Comparison of ENCODE assay signal across 8 cellular contexts in genomic region chr10:111360260-111360925, GRCh38.
DNase-seq lines count a peak whose midpoint lies in the region; ATAC-seq and TF ChIP-seq lines count a peak whose summit lies in the region.

No MANE protein-coding gene starts in this region.

- H3K36me3 Mint-ChIP-seq in MCF 10A (ENCODE audit: insufficient read depth, unreplicated experiment): no peaks in the 10 kb centered on the region
- H3K36me3 Mint-ChIP-seq in memory B cell: no peaks in the 10 kb centered on the region

- H3K27me3 Mint-ChIP-seq in MCF 10A (ENCODE audit: insufficient read depth, unreplicated experiment): peaks cover 61% of the 10 kb centered on the region
- peaks cover 13% of the 10 kb centered on the region for H3K27me3 Mint-ChIP-seq in memory B cell

- H3K27ac Mint-ChIP-seq in MCF 10A (ENCODE audit: low read depth, unreplicated experiment) (no peak overlapping the region), memory B cell (no peak overlapping the region)

- POLR2A ChIA-PET in MCF 10A (lab: Yijun Ruan, JAX): no interaction called here

- CTCF ChIA-PET in MCF 10A (lab: Yijun Ruan, JAX): interaction anchor here (0.6 to 1.5 kb wide), 7 partner anchors 11 to 1468 kb away, joined by 3 to 6 read pairs (median 3); no protein-coding TSS in a partner anchor

- peak; percentile 66 for TF ChIP-seq CTCF in MCF 10A (IDR thresholded peaks at IDR 0.05; ENCODE audit: unreplicated experiment)

- ATAC-seq in GM19043 (IDR thresholded peaks at IDR 0.05; ENCODE audit: low read depth, unreplicated experiment) (peak; percentile 82), HG03103 (IDR thresholded peaks at IDR 0.05; ENCODE audit: low read depth, unreplicated experiment) (peak; percentile 96), memory B cell (ENCODE audit: low read depth) (peak; percentile 70)

- H3K4me3 Mint-ChIP-seq in MCF 10A (ENCODE audit: unreplicated experiment): no peak overlapping the region
- H3K4me3 Mint-ChIP-seq in memory B cell: no peak overlapping the region

- BruUV-seq in MCF 10A (replicated peaks; lab: Mats Ljungman, UMichigan): no TSS peak

- H3K9me3 Mint-ChIP-seq in MCF 10A (ENCODE audit: unreplicated experiment): no peaks in the 10 kb centered on the region
- H3K9me3 Mint-ChIP-seq in memory B cell: no peaks in the 10 kb centered on the region

- DNase-seq in DMS153 treated with DMSO at 0.1 percent for 48 hours (lab: John Stamatoyannopoulos, UW; ENCODE audit: unreplicated experiment) (peak; percentile 32), NCI-H2196 treated with DMSO at 0.1 percent for 48 hours (lab: John Stamatoyannopoulos, UW; ENCODE audit: unreplicated experiment) (peak; percentile 12), MCF 10A (ENCODE audit: unreplicated experiment) (peak; percentile 63), memory B cell (ENCODE audit: low spot score in 2 of 2) (no peak), activated T-cell treated with anti-CD3 and anti-CD28 coated beads for 4 hours (no peak)
- DNase-seq in activated effector memory CD4-positive, alpha-beta T cell treated with Interleukin-2 at 50 U/mL for 16 hours: no peak

- no peaks in the 10 kb centered on the region for H3K4me1 Mint-ChIP-seq in MCF 10A (ENCODE audit: insufficient read depth, unreplicated experiment)
- H3K4me1 Mint-ChIP-seq in memory B cell: no peaks in the 10 kb centered on the region

- intact Hi-C loops in MCF 10A (cut with micrococcal nuclease): loop anchor here (1.0 to 10.0 kb wide), 5 partner anchors 234 to 954 kb away; no protein-coding TSS in a partner anchor

Comparison
In these comparisons a context has a peak if more than half of its experiments do, and no peak if none do; other contexts are left out.
1. DNase-seq: peak in DMS153 treated with DMSO at 0.1 percent for 48 hours (single experiment), NCI-H2196 treated with DMSO at 0.1 percent for 48 hours (single experiment) and MCF 10A (single experiment); none in memory B cell (0 of 2), activated effector memory CD4-positive, alpha-beta T cell treated with Interleukin-2 at 50 U/mL for 16 hours (single experiment) and activated T-cell treated with anti-CD3 and anti-CD28 coated beads for 4 hours (single experiment).
2. Peak in every context shown above with its lines, with median percentiles within 50 percentile points of each other: ATAC-seq.